Comparison of ENCODE assay signal across 28 cellular contexts in genomic region chr2:62558743-62559142, GRCh38.
"Had no signal": no experiment of that assay in that cellular context is flagged by ENCODE, and none has a peak within 500 bp of the region (broad histone marks: within the 10 kb centered on the region; RNA-seq: fewer than 3 reads in every experiment).

No MANE protein-coding gene starts in this region.

- H3K27me3 Mint-ChIP-seq: stimulated activated naive CD8-positive, alpha-beta T cell treated with anti-CD3 and anti-CD28 coated beads, Interleukin-15, amount 100 ng/mL, for 72 hours; type B pancreatic cell had no signal

- H3K36me3 ChIP-seq: stomach, suprapubic skin, thoracic aorta, thyroid gland, tibial artery, tibial nerve, transverse colon, upper lobe of left lung, upper lobe of right lung, uterus, vagina had no signal

- H3K4me3 ChIP-seq: stomach, suprapubic skin, testis, thoracic aorta, thyroid gland, tibial artery, tibial nerve, transverse colon, upper lobe of left lung, upper lobe of right lung, uterus, vagina had no signal

- H3K4me1 Mint-ChIP-seq: stimulated activated effector memory CD8-positive, alpha-beta T cell treated with anti-CD3 and anti-CD28 coated beads, Interleukin-12 subunit alpha, Interleukin-12 subunit beta, amount 100 ng/mL, for 72 hours; stimulated activated memory B cell treated with anti-CD40 and anti-IgM and Interleukin-4, amounts not matched to agents 10 μg/mL and 1 μg/mL and 100 μg/mL, for 72 hours; stimulated activated naive B cell treated with anti-CD40 and anti-IgM and Interleukin-4, amounts not matched to agents 10 μg/mL and 1 μg/mL and 100 μg/mL, for 72 hours; stimulated activated naive CD8-positive, alpha-beta T cell treated with anti-CD3 and anti-CD28 coated beads, Interleukin-15, amount 100 ng/mL, for 72 hours had no signal

- H3K4me1 ChIP-seq: suprapubic skin, testis, thyroid gland, tibial artery, transverse colon, upper lobe of left lung, upper lobe of right lung, uterus, vagina had no signal

- H3K9me3 ChIP-seq: stomach, suprapubic skin, testis, thoracic aorta, thyroid gland, tibial artery, tibial nerve, transverse colon, upper lobe of left lung, upper lobe of right lung, uterus, vagina had no signal

- ATAC-seq: stimulated activated effector memory CD8-positive, alpha-beta T cell treated with anti-CD3 and anti-CD28 coated beads, Interleukin-12 subunit alpha, Interleukin-12 subunit beta, amount 100 ng/mL, for 72 hours; stimulated activated memory B cell treated with anti-CD40 and anti-IgM and Interleukin-4, amounts not matched to agents 10 μg/mL and 1 μg/mL and 100 μg/mL, for 72 hours; stimulated activated naive B cell treated with anti-CD40 and anti-IgM and Interleukin-4, amounts not matched to agents 10 μg/mL and 1 μg/mL and 100 μg/mL, for 72 hours; stimulated activated naive CD8-positive, alpha-beta T cell treated with anti-CD3 and anti-CD28 coated beads, Interleukin-15, amount 100 ng/mL, for 72 hours; stimulated activated naive CD8-positive, alpha-beta T cell treated with anti-CD3 and anti-CD28 coated beads, Interleukin-15, Interleukin-2, amounts not matched to agents 100 U/mL and 50 U/mL, for 24 hours; upper lobe of right lung had no signal

- H3K27ac Mint-ChIP-seq: stimulated activated effector memory CD8-positive, alpha-beta T cell treated with anti-CD3 and anti-CD28 coated beads, Interleukin-12 subunit alpha, Interleukin-12 subunit beta, amount 100 ng/mL, for 72 hours; stimulated activated memory B cell treated with anti-CD40 and anti-IgM and Interleukin-4, amounts not matched to agents 10 μg/mL and 1 μg/mL and 100 μg/mL, for 72 hours; stimulated activated naive B cell treated with anti-CD40 and anti-IgM and Interleukin-4, amounts not matched to agents 10 μg/mL and 1 μg/mL and 100 μg/mL, for 72 hours; stimulated activated naive CD8-positive, alpha-beta T cell treated with anti-CD3 and anti-CD28 coated beads, Interleukin-15, amount 100 ng/mL, for 72 hours; stimulated activated naive CD8-positive, alpha-beta T cell treated with anti-CD3 and anti-CD28 coated beads, Interleukin-15, Interleukin-2, amounts not matched to agents 100 ng/mL and 50 ng/mL, for 24 hours; type B pancreatic cell had no signal

- FAIRE-seq: urothelium cell line had no signal

- H3K4me3 Mint-ChIP-seq: stimulated activated effector memory CD8-positive, alpha-beta T cell treated with anti-CD3 and anti-CD28 coated beads, Interleukin-12 subunit alpha, Interleukin-12 subunit beta, amount 100 ng/mL, for 72 hours; stimulated activated memory B cell treated with anti-CD40 and anti-IgM and Interleukin-4, amounts not matched to agents 10 μg/mL and 1 μg/mL and 100 μg/mL, for 72 hours; stimulated activated naive B cell treated with anti-CD40 and anti-IgM and Interleukin-4, amounts not matched to agents 10 μg/mL and 1 μg/mL and 100 μg/mL, for 72 hours; stimulated activated naive CD8-positive, alpha-beta T cell treated with anti-CD3 and anti-CD28 coated beads, Interleukin-15, amount 100 ng/mL, for 72 hours; stimulated activated naive CD8-positive, alpha-beta T cell treated with anti-CD3 and anti-CD28 coated beads, Interleukin-15, Interleukin-2, amounts not matched to agents 100 ng/mL and 50 ng/mL, for 24 hours; type B pancreatic cell had no signal

- H3K27me3 ChIP-seq: stomach, suprapubic skin, testis, thyroid gland, tibial artery, tibial nerve, transverse colon, upper lobe of left lung, upper lobe of right lung, uterus, vagina had no signal

- H3K27ac ChIP-seq: stomach, suprapubic skin, testis, thoracic aorta, thyroid gland, tibial artery, transverse colon, upper lobe of left lung, upper lobe of right lung, uterus, vagina had no signal

- H3K36me3 Mint-ChIP-seq: stimulated activated effector memory CD8-positive, alpha-beta T cell treated with anti-CD3 and anti-CD28 coated beads, Interleukin-12 subunit alpha, Interleukin-12 subunit beta, amount 100 ng/mL, for 72 hours; stimulated activated memory B cell treated with anti-CD40 and anti-IgM and Interleukin-4, amounts not matched to agents 10 μg/mL and 1 μg/mL and 100 μg/mL, for 72 hours; stimulated activated naive B cell treated with anti-CD40 and anti-IgM and Interleukin-4, amounts not matched to agents 10 μg/mL and 1 μg/mL and 100 μg/mL, for 72 hours; type B pancreatic cell had no signal

- DNase-seq: stimulated activated CD4-positive, alpha-beta T cell treated with anti-CD3 and anti-CD28 coated beads, Interleukin-2, amount 100 ng/mL, for 48 hours; stimulated activated CD4-positive, alpha-beta T cell treated with anti-CD3 and anti-CD28 coated beads, Interleukin-4, amount 100 ng/mL, for 1 hour; stimulated activated CD4-positive, alpha-beta T cell treated with anti-CD3 and anti-CD28 coated beads, Interleukin-4, amount 100 ng/mL, for 24 hours; stimulated activated CD4-positive, alpha-beta T cell treated with anti-CD3 and anti-CD28 coated beads, Interleukin-4, amount 100 ng/mL, for 4 hours; stimulated activated CD8-positive, alpha-beta memory T cell treated with anti-CD3 and anti-CD28 coated beads, Interleukin-4, amount 100 ng/mL, for 48 hours; stimulated activated naive B cell treated with anti-CD40 and anti-IgM and Interleukin-4, amounts not matched to agents 10 μg/mL and 1 μg/mL and 100 μg/mL, for 72 hours; stimulated activated naive CD4-positive, alpha-beta T cell; stimulated activated naive CD4-positive, alpha-beta T cell treated with Interleukin-2 at 50 U/mL for 16 hours; stimulated activated naive CD8-positive, alpha-beta T cell treated with anti-CD3 and anti-CD28 coated beads, Interleukin-15, amount 100 ng/mL, for 72 hours; stimulated activated naive CD8-positive, alpha-beta T cell treated with anti-CD3 and anti-CD28 coated beads, Interleukin-15, Interleukin-2, amounts not matched to agents 100 U/mL and 50 U/mL, for 24 hours; stomach; substantia nigra; testis; thyroid gland; tibial artery; transverse colon; upper lobe of left lung; upper lobe of right lung; uterus had no signal
